ENCODE assay signal across 25 cellular contexts in the genomic region with DNA sequence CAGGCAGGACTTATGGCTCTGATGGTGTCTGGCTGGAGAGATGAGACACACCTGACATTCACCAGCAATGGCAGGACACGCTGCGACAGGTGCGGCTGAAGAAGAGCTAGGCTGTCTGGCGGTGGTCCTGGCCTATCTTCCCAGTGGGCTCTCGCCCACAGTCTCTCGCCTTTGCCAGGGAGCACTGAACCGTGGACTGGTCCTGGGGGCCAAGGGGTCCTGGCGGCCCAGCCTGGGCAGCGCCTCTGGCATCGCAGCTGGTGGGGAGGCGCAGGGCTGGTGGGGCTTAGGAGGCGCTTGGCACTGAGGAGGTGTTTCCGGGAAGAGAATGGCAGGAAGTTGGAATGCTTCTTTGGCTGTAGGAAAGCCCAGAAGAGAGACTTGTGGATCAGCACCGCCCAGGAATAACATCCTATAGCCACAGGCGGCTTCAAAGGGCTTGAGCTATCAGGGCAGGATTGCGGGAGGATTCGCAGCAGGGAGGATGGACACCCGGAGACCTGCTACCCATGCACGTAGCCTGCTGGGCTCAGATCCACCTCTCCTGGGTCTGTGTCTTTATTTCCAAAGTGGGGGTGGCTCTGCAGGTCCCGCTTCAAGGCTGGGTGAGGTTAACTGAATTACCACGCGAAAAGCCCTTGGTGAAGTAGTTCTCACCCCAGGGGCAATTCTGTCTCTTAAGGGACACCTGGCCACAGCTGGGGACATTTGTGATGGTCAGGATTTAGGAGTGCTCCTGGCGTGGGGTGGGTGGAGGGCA. TPM values are rescaled to one million over a fixed set of nuclear protein-coding genes. Genes with fewer than 3 reads are reported as not detected.
DNase-seq lines count a peak whose midpoint lies in the region; ATAC-seq and TF ChIP-seq lines count a peak whose summit lies in the region.
"Had no signal": no experiment of that assay in that cellular context is flagged by ENCODE, and none has a peak within 500 bp of the region (broad histone marks: within the 10 kb centered on the region; RNA-seq: fewer than 3 reads in every experiment).

No MANE protein-coding gene starts in this region.

- peak; percentile 13 to 34 for ATAC-seq in left cardiac atrium
- ATAC-seq in heart right ventricle, result no peak
- no peak for ATAC-seq in central memory CD8-positive, alpha-beta T cell (replicated peaks; ENCODE audit: extremely low read depth, poor library complexity, severe bottlenecking)
- no peak for ATAC-seq in activated CD8-positive, alpha-beta T cell treated with anti-CD3 and anti-CD28 coated beads, Interleukin-2, amount 10 ng/mL, durations not matched to agents 7 days and 5 days
- ATAC-seq: A549 had no signal

- H3K27ac ChIP-seq in heart right ventricle (peak overlapping the region in 3 of 10 donors; percentile 17 to 52 (median 17)), vagina (peak overlapping the region; percentile 2)
- H3K27ac ChIP-seq: A549, GM23248 had no signal

- no peak for TF ChIP-seq POLR2A in vagina (IDR thresholded peaks at IDR 0.05)

- H3K4me3 Mint-ChIP-seq in central memory CD8-positive, alpha-beta T cell, result no peak overlapping the region
- H3K4me3 Mint-ChIP-seq in nephron progenitor cell, result peak overlapping the region; percentile 47
- no peak overlapping the region for H3K4me3 Mint-ChIP-seq in activated CD8-positive, alpha-beta T cell treated with anti-CD3 and anti-CD28 coated beads, Interleukin-2, amount 10 ng/mL, durations not matched to agents 7 days and 5 days
- H3K4me3 Mint-ChIP-seq: activated naive CD8-positive, alpha-beta T cell; CD8-positive, alpha-beta memory T cell; T-helper 1 cell treated with Interleukin-12 subunit alpha and Interleukin-12 subunit beta and Interleukin-4 antibody, amounts not matched to agents 30 μg/mL and 1 μg/mL, for 36 hours had no signal

- CTCF ChIA-PET in activated CD8-positive, alpha-beta T cell treated with anti-CD3 and anti-CD28 coated beads, Interleukin-2, amount 10 ng/mL, durations not matched to agents 7 days and 5 days (lab: Charles Lee), result no interaction called here

- DNase-seq in left cardiac atrium (peak; percentile 11), heart right ventricle (no peak), nephron progenitor cell (no peak), vagina (ENCODE audit: extremely low spot score in 2 of 2) (no peak), DMS79 treated with DMSO at 0.1 percent for 48 hours (lab: John Stamatoyannopoulos, UW) (no peak), SIG-M5 treated with dmso at 0.1 percent for 504 hours (lab: John Stamatoyannopoulos, UW; ENCODE audit: unreplicated experiment) (no peak)
- DNase-seq in central memory CD8-positive, alpha-beta T cell (ENCODE audit: low spot score in 2 of 2), result no peak
- no peak for DNase-seq in activated CD8-positive, alpha-beta T cell treated with anti-CD3 and anti-CD28 coated beads, Interleukin-2, amount 10 ng/mL, durations not matched to agents 7 days and 5 days
- DNase-seq: activated effector memory CD4-positive, alpha-beta T cell treated with Interleukin-2 at 50 U/mL for 16 hours; activated T-cell treated with anti-CD3 and anti-CD28 coated beads for 4 hours; AML-193; anterior cingulate cortex; CD8-positive, alpha-beta memory T cell; central memory CD4-positive, alpha-beta T cell; DMS153; GM23248; Kasumi-1; NCI-H524 treated with DMSO at 0.1 percent for 48 hours; sigmoid colon; stimulated activated naive CD4-positive, alpha-beta T cell had no signal

- peaks cover 0 to 13% (median 0%) of the 10 kb centered on the region in 9 donors for H3K36me3 ChIP-seq in heart right ventricle
- no peaks in the 10 kb centered on the region for H3K36me3 ChIP-seq in vagina
- H3K36me3 ChIP-seq: sigmoid colon had no signal

- POLR2A ChIA-PET in activated CD8-positive, alpha-beta T cell treated with anti-CD3 and anti-CD28 coated beads, Interleukin-2, amount 10 ng/mL, durations not matched to agents 7 days and 5 days (lab: Charles Lee), result no interaction called here

- no peaks in the 10 kb centered on the region for H3K9me3 ChIP-seq in heart right ventricle
- H3K9me3 ChIP-seq in vagina, result no peaks in the 10 kb centered on the region
- H3K9me3 ChIP-seq: A549, sigmoid colon, SK-N-SH had no signal

- 69 to 79% methylated on average over 23 of the region's 23 CpGs for WGBS in heart right ventricle, 2 donors

- H3K27me3 Mint-ChIP-seq in central memory CD8-positive, alpha-beta T cell, result no peaks in the 10 kb centered on the region
- no peaks in the 10 kb centered on the region for H3K27me3 Mint-ChIP-seq in nephron progenitor cell (ENCODE audit: low read depth, poor library complexity)
- H3K27me3 Mint-ChIP-seq in activated CD8-positive, alpha-beta T cell treated with anti-CD3 and anti-CD28 coated beads, Interleukin-2, amount 10 ng/mL, durations not matched to agents 7 days and 5 days (ENCODE audit: low read depth), result no peaks in the 10 kb centered on the region
- H3K27me3 Mint-ChIP-seq: activated naive CD8-positive, alpha-beta T cell had no signal

- no peaks in the 10 kb centered on the region for H3K9me3 Mint-ChIP-seq in central memory CD8-positive, alpha-beta T cell
- no peaks in the 10 kb centered on the region for H3K9me3 Mint-ChIP-seq in nephron progenitor cell
- no peaks in the 10 kb centered on the region for H3K9me3 Mint-ChIP-seq in activated CD8-positive, alpha-beta T cell treated with anti-CD3 and anti-CD28 coated beads, Interleukin-2, amount 10 ng/mL, durations not matched to agents 7 days and 5 days (ENCODE audit: insufficient read depth)
- H3K9me3 Mint-ChIP-seq: CD8-positive, alpha-beta memory T cell; T-helper 1 cell treated with Interleukin-12 subunit alpha and Interleukin-12 subunit beta and Interleukin-4 antibody, amounts not matched to agents 30 μg/mL and 1 μg/mL, for 36 hours had no signal

- peaks cover 15% of the 10 kb centered on the region for H3K36me3 Mint-ChIP-seq in central memory CD8-positive, alpha-beta T cell (ENCODE audit: insufficient read depth)
- H3K36me3 Mint-ChIP-seq in nephron progenitor cell (ENCODE audit: low read depth), result no peaks in the 10 kb centered on the region
- no peaks in the 10 kb centered on the region for H3K36me3 Mint-ChIP-seq in activated CD8-positive, alpha-beta T cell treated with anti-CD3 and anti-CD28 coated beads, Interleukin-2, amount 10 ng/mL, durations not matched to agents 7 days and 5 days (ENCODE audit: low read depth)
- H3K36me3 Mint-ChIP-seq: activated naive CD8-positive, alpha-beta T cell had no signal

- TF ChIP-seq CTCF in heart right ventricle (IDR thresholded peaks at IDR 0.05) (no peak), nephron progenitor cell (IDR thresholded peaks at IDR 0.05) (no peak), vagina (IDR thresholded peaks at IDR 0.05) (no peak)

- H3K27me3 ChIP-seq in heart right ventricle, result no peaks in the 10 kb centered on the region
- H3K27me3 ChIP-seq in vagina, result no peaks in the 10 kb centered on the region
- H3K27me3 ChIP-seq: sigmoid colon had no signal

- intact Hi-C loops in left cardiac atrium (cut with DNase I) (no loop called here), heart right ventricle (cut with DNase I) (no loop called here), vagina (cut with DNase I) (no loop called here)

- peaks cover 30 to 82% (median 67%) of the 10 kb centered on the region in 9 donors for H3K4me1 ChIP-seq in heart right ventricle
- peaks cover 91% of the 10 kb centered on the region for H3K4me1 ChIP-seq in vagina

- H3K27ac Mint-ChIP-seq in central memory CD8-positive, alpha-beta T cell (ENCODE audit: low read depth), result peak overlapping the region; percentile 38
- H3K27ac Mint-ChIP-seq in nephron progenitor cell, result peak overlapping the region; percentile 77
- H3K27ac Mint-ChIP-seq in activated CD8-positive, alpha-beta T cell treated with anti-CD3 and anti-CD28 coated beads, Interleukin-2, amount 10 ng/mL, durations not matched to agents 7 days and 5 days, result no peak overlapping the region
- H3K27ac Mint-ChIP-seq: activated naive CD8-positive, alpha-beta T cell; T-helper 1 cell treated with Interleukin-12 subunit alpha and Interleukin-12 subunit beta and Interleukin-4 antibody, amounts not matched to agents 30 μg/mL and 1 μg/mL, for 36 hours had no signal

- H3K4me3 ChIP-seq in heart right ventricle, result no peak overlapping the region
- H3K4me3 ChIP-seq in vagina, result no peak overlapping the region
- H3K4me3 ChIP-seq: A549, GM23248, lung, sigmoid colon had no signal

- peaks cover 57% of the 10 kb centered on the region for H3K4me1 Mint-ChIP-seq in central memory CD8-positive, alpha-beta T cell
- peaks cover 77% of the 10 kb centered on the region for H3K4me1 Mint-ChIP-seq in nephron progenitor cell
- H3K4me1 Mint-ChIP-seq in activated CD8-positive, alpha-beta T cell treated with anti-CD3 and anti-CD28 coated beads, Interleukin-2, amount 10 ng/mL, durations not matched to agents 7 days and 5 days (ENCODE audit: low read depth), result peaks cover 23% of the 10 kb centered on the region

RNA-seq across cellular contexts. Expression of a gene that starts 14.6 kb away (rescaled TPM):
- total RNA-seq in left cardiac atrium (10 to 100 TPM; 22.2 to 27.8 TPM), heart right ventricle (10 to 100 TPM; 21.4 to 35.8 (median 30.3) TPM), vagina (59.7 TPM)
- polyA plus RNA-seq in heart right ventricle, result 10 to 100 TPM; 12.4 to 34.4 TPM
- 10 to 100 TPM; 44.9 to 47.0 TPM for total RNA-seq in activated CD8-positive, alpha-beta T cell treated with anti-CD3 and anti-CD28 coated beads, Interleukin-2, amount 10 ng/mL, durations not matched to agents 7 days and 5 days

Comparison
In these comparisons a context has a peak if more than half of its experiments do, and no peak if none do; other contexts are left out.
1. ATAC-seq: peak in left cardiac atrium (2 of 2); none in heart right ventricle (0 of 8), central memory CD8-positive, alpha-beta T cell (single experiment) and activated CD8-positive, alpha-beta T cell treated with anti-CD3 and anti-CD28 coated beads, Interleukin-2, amount 10 ng/mL, durations not matched to agents 7 days and 5 days (single experiment).